Comparison of ENCODE assay signal across 8 cellular contexts in the genomic region with DNA sequence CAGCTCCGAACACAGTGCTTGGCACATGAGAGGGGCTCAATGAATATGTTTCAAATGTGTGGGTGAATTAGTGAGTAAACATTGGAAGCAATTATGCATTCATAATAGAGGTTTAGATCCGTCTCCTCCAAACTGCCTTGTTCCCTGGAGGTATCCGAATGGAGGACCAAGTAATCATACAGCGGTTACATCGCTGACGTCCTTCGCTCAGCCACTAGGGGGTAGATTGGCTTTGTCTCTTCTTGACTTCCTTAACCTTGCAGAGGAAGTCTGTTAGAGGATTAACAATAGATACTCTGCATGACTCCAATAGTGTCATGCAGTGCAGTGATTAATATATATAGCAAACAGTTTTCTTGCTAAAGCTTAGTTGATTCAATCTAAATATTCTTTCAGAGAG.
DNase-seq lines count a peak whose midpoint lies in the region; ATAC-seq and TF ChIP-seq lines count a peak whose summit lies in the region.

No MANE protein-coding gene starts in this region.

- no peaks in the 10 kb centered on the region for H3K27me3 Mint-ChIP-seq in Caco-2 (ENCODE audit: insufficient read depth, unreplicated experiment)

- H3K27ac ChIP-seq in HUES64 (ENCODE audit: low read depth, low read length) (peak overlapping the region; percentile 38; the same call in 1 of the 2 replicates), VCaP (no peak overlapping the region), iPS-18a (ENCODE audit: low read length) (no peak overlapping the region)

- H3K9ac ChIP-seq in HUES64 (ENCODE audit: low read depth, low read length): no peak overlapping the region
- H3K9ac ChIP-seq in iPS-18a (ENCODE audit: low read length): no peak overlapping the region

- H3K4me3 ChIP-seq in Caco-2 (ENCODE audit: low read depth, low read length) (no peak overlapping the region), HUES64 (ENCODE audit: low read length) (peak overlapping the region; percentile 26), iPS-18a (ENCODE audit: low read length) (peak overlapping the region; percentile 40)

- H3K4me1 Mint-ChIP-seq in Caco-2 (ENCODE audit: low read depth, unreplicated experiment): no peaks in the 10 kb centered on the region

- no peak overlapping the region for H3K27ac Mint-ChIP-seq in Caco-2 (ENCODE audit: unreplicated experiment)

- TF ChIP-seq CTCF in Caco-2 (IDR thresholded peaks at IDR 0.05; ENCODE audit: insufficient read depth in 1 of 2, low read depth in 1 of 2, low read length in 1 of 2, severe bottlenecking in 1 of 2, unreplicated experiment in 1 of 2) (peak; percentile 45 to 81), VCaP (conservative IDR thresholded peaks at IDR 0.05) (peak; percentile 68)

- H3K27me3 ChIP-seq in Caco-2 (replicated peaks; ENCODE audit: control insufficient read depth, insufficient read depth, low read length): no peaks in the 10 kb centered on the region
- peaks cover 5% of the 10 kb centered on the region; the same call in 1 of the 2 replicates for H3K27me3 ChIP-seq in HUES64 (ENCODE audit: insufficient read depth, low read length)
- H3K27me3 ChIP-seq in iPS-18a (ENCODE audit: control insufficient read depth, insufficient read depth, low read length): peaks cover 11% of the 10 kb centered on the region

- ATAC-seq in HG03095 (IDR thresholded peaks at IDR 0.05; ENCODE audit: unreplicated experiment) (no peak), GM19351 (IDR thresholded peaks at IDR 0.05; ENCODE audit: unreplicated experiment) (no peak), GM21529 (IDR thresholded peaks at IDR 0.05; ENCODE audit: unreplicated experiment) (no peak)

- peak; percentile 51 to 64 for DNase-seq in Caco-2
- DNase-seq in activated CD4-positive, alpha-beta T cell treated with anti-CD3 and anti-CD28 coated beads for 4 hours: no peak

- H3K4me3 Mint-ChIP-seq in Caco-2 (ENCODE audit: unreplicated experiment): no peak overlapping the region

- intact Hi-C loops in Caco-2 (cut with micrococcal nuclease; ENCODE audit: unreplicated experiment): loop anchor here (1.0 kb wide), 1 partner anchor 396 kb away; no protein-coding TSS in a partner anchor

- H3K9me3 ChIP-seq in Caco-2 (no peaks in the 10 kb centered on the region), HUES64 (ENCODE audit: insufficient read depth, low read depth, low read length) (no peaks in the 10 kb centered on the region), iPS-18a (ENCODE audit: control insufficient read depth, low read depth, low read length) (no peaks in the 10 kb centered on the region)

- no TSS peak for BruUV-seq in Caco-2 (replicated peaks; lab: Mats Ljungman, UMichigan)

- POLR2A ChIA-PET in Caco-2 (lab: Charles Lee): no interaction called here

- H3K4me1 ChIP-seq in Caco-2 (0 out of 2 replicates have a peak, but pooled peaks cover 4% of the 10 kb centered on the region), HUES64 (ENCODE audit: insufficient read depth, low read length) (peaks cover 36% of the 10 kb centered on the region), iPS-18a (ENCODE audit: control insufficient read depth, low read depth, low read length) (peaks cover 37% of the 10 kb centered on the region)

- CTCF ChIA-PET in Caco-2 (lab: Charles Lee): no interaction called here

- no peaks in the 10 kb centered on the region for H3K9me3 Mint-ChIP-seq in Caco-2 (ENCODE audit: unreplicated experiment)

- H3K36me3 ChIP-seq in Caco-2 (ENCODE audit: control insufficient read depth, insufficient read depth, low read length): no peaks in the 10 kb centered on the region
- no peaks in the 10 kb centered on the region for H3K36me3 ChIP-seq in HUES64 (ENCODE audit: insufficient read depth, low read length)
- H3K36me3 ChIP-seq in iPS-18a (ENCODE audit: control insufficient read depth, low read depth, low read length): no peaks in the 10 kb centered on the region

- H3K36me3 Mint-ChIP-seq in Caco-2 (ENCODE audit: insufficient read depth, unreplicated experiment): peaks cover 37% of the 10 kb centered on the region

- WGBS in HUES64: 11% methylated on average over 7 of the region's 7 CpGs

Comparison
In these comparisons a context has a peak if more than half of its experiments do, and no peak if none do; other contexts are left out.
1. DNase-seq: peak in Caco-2 (2 of 2); none in activated CD4-positive, alpha-beta T cell treated with anti-CD3 and anti-CD28 coated beads for 4 hours (0 of 2).